ENCODE assay signal across 8 cellular contexts in genomic region chr20:51023617-51024155, GRCh38. TPM values are rescaled to one million over a fixed set of nuclear protein-coding genes. Genes with fewer than 3 reads are reported as not detected.
A peak's percentile ranks its signal among the peaks of the same experiment; 100 is the strongest.
DNase-seq lines count a peak whose midpoint lies in the region; ATAC-seq and TF ChIP-seq lines count a peak whose summit lies in the region.

No MANE protein-coding gene starts in this region.

- ATAC-seq in T-helper 17 cell (no peak), gastrocnemius medialis (no peak), HG03097 (IDR thresholded peaks at IDR 0.05; ENCODE audit: low FRiP score, unreplicated experiment) (no peak), GM18873 (IDR thresholded peaks at IDR 0.05; ENCODE audit: low FRiP score, unreplicated experiment) (no peak)

- no peaks in the 10 kb centered on the region for H3K9me3 ChIP-seq in ES-I3 (ENCODE audit: control insufficient read depth, insufficient read depth, low read length)
- H3K9me3 ChIP-seq in T-helper 17 cell (ENCODE audit: control insufficient read depth, low read length, poor library complexity, severe bottlenecking) = no peaks in the 10 kb centered on the region
- H3K9me3 ChIP-seq in right atrium auricular region = no peaks in the 10 kb centered on the region
- H3K9me3 ChIP-seq in gastrocnemius medialis = no peaks in the 10 kb centered on the region

- H3K4me3 ChIP-seq in right atrium auricular region (peak overlapping the region; percentile 36 to 55), gastrocnemius medialis (peak overlapping the region in 3 of 4 donors; percentile 39 to 46 (median 43))

- DNase-seq in T-helper 17 cell (no peak), right atrium auricular region (ENCODE audit: low spot score) (no peak), gastrocnemius medialis (no peak), AG08395 (ENCODE audit: low spot score) (no peak), H4 (ENCODE audit: low spot score) (no peak)

- H3K27ac Mint-ChIP-seq in T-helper 17 cell = no peak overlapping the region

- H3K4me1 ChIP-seq in ES-I3 (ENCODE audit: insufficient read depth, low read length) (peaks cover 20% of the 10 kb centered on the region), right atrium auricular region (peaks cover 0 to 16% of the 10 kb centered on the region in 2 donors), gastrocnemius medialis (peaks cover 0 to 4% of the 10 kb centered on the region in 2 donors)

- peaks cover 11% of the 10 kb centered on the region for H3K4me1 Mint-ChIP-seq in T-helper 17 cell

- H3K27ac ChIP-seq in right atrium auricular region = no peak overlapping the region
- H3K27ac ChIP-seq in gastrocnemius medialis = no peak overlapping the region

- peaks cover 5% of the 10 kb centered on the region for H3K36me3 Mint-ChIP-seq in T-helper 17 cell (ENCODE audit: low read depth)

- intact Hi-C loops in gastrocnemius medialis (cut with DNase I; ENCODE audit: low total_unique reads) = no loop called here

- peaks cover 0 to 7% of the 10 kb centered on the region in 2 donors for H3K27me3 ChIP-seq in right atrium auricular region
- peaks cover 19 to 29% (median 29%) of the 10 kb centered on the region in 3 donors for H3K27me3 ChIP-seq in gastrocnemius medialis

- H3K27me3 Mint-ChIP-seq in T-helper 17 cell = peaks cover 79% of the 10 kb centered on the region

- TF ChIP-seq CTCF in right atrium auricular region (IDR thresholded peaks at IDR 0.05) (no peak), gastrocnemius medialis (IDR thresholded peaks at IDR 0.05 in 4 of 5, conservative IDR thresholded peaks at IDR 0.05 in 1 of 5) (no peak)

- peak overlapping the region; percentile 81 for H3K9ac ChIP-seq in ES-I3 (ENCODE audit: low read depth, low read length)

- peak overlapping the region; percentile 87 for H3K4me3 Mint-ChIP-seq in T-helper 17 cell

- in situ Hi-C loops in gastrocnemius medialis (cut with MboI; ENCODE audit: low sequenced_read_pairs in 4 of 4) = no loop called here

- TF ChIP-seq POLR2A in gastrocnemius medialis (IDR thresholded peaks at IDR 0.05) = no peak

- H3K36me3 ChIP-seq in ES-I3 (ENCODE audit: insufficient read depth, low read length) (no peaks in the 10 kb centered on the region), right atrium auricular region (no peaks in the 10 kb centered on the region), gastrocnemius medialis (no peaks in the 10 kb centered on the region)

RNA-seq across cellular contexts. Expression of gene KCNG1, which starts 0.8 kb away (rescaled TPM):
- total RNA-seq in T-helper 17 cell (under 1 TPM in 1 of 2 donors, not detected in 1; 0.90 TPM), right atrium auricular region (1 to 10 TPM in 1 of 2 donors, under 1 TPM in 1; 0.70 to 2.3 TPM), gastrocnemius medialis (not detected)
- total RNA-seq in H4 (2014; rRNA removed; shearing (Covaris generic)) = 11.3 and 24.5 TPM in 2 replicates
